12 cellular contexts compared by ENCODE assay signal in the genomic region with DNA sequence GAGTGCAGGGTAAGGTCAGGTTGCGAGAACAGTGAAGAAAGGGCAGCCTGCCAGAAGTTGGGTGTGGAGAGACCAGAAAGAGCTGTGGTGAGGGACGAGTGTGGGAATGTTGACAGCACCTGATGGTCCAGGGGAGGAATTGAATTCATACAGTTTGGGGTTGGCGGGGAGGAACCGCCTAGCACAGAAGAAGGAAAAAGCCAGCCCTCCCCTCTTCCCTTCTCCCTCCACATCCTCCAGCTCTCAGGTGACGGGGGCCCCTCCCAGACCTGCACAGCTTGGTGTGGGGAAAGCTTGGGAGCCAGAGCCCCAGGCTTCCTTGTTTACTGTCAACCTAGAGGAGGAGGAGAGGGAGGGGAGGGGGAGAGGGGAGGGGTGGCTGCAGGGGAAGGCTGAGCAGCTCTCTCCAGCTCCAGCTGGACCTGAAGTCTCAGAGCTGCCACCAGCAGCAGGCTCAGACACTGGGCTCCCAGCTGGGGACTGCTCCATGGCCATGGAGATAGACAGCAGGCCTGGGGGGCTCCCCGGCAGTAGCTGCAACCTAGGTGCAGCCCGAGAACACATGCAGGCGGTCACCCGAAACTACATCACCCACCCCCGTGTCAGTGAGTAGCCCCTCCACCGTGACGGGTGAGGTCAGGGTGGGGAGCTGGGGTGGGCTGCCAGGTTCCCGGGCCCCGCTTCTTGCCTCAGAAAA. TPM values are rescaled to one million over a fixed set of nuclear protein-coding genes. Genes with fewer than 3 reads are reported as not detected.
DNase-seq lines count a peak whose midpoint lies in the region; ATAC-seq and TF ChIP-seq lines count a peak whose summit lies in the region.
"Had no signal": no experiment of that assay in that cellular context is flagged by ENCODE, and none has a peak within 500 bp of the region (broad histone marks: within the 10 kb centered on the region; RNA-seq: fewer than 3 reads in every experiment).

Gene ATP6V1B1 (plus strand): TSS at position 433 of the 697 bp plus-strand sequence. CDS start 55 bp downstream, at position 488.

- ATAC-seq in activated CD8-positive, alpha-beta memory T cell treated with anti-CD3 and anti-CD28 coated beads, Interleukin-2, amount 10 ng/mL, durations not matched to agents 7 days and 5 days, result no peak
- no peak for ATAC-seq in HG03159 (IDR thresholded peaks at IDR 0.05; ENCODE audit: unreplicated experiment)

- CTCF ChIA-PET in activated CD8-positive, alpha-beta memory T cell treated with anti-CD3 and anti-CD28 coated beads, Interleukin-2, amount 10 ng/mL, durations not matched to agents 7 days and 5 days (lab: Charles Lee), result interaction anchor here (1.1 to 2.1 kb wide), 3 partner anchors 13 to 65 kb away, joined by 3 to 7 read pairs (median 3); no protein-coding TSS in a partner anchor

- peaks cover 22% of the 10 kb centered on the region for H3K27me3 Mint-ChIP-seq in activated CD8-positive, alpha-beta memory T cell treated with anti-CD3 and anti-CD28 coated beads, Interleukin-2, amount 10 ng/mL, durations not matched to agents 7 days and 5 days
- H3K27me3 Mint-ChIP-seq in nephron progenitor cell (ENCODE audit: low read depth, poor library complexity), result peaks cover 27% of the 10 kb centered on the region

- TF ChIP-seq CTCF in nephron progenitor cell (IDR thresholded peaks at IDR 0.05), result no peak

- H3K4me3 Mint-ChIP-seq in activated CD8-positive, alpha-beta memory T cell treated with anti-CD3 and anti-CD28 coated beads, Interleukin-2, amount 10 ng/mL, durations not matched to agents 7 days and 5 days, result no peak within 1 kb of the TSS
- peak within 1 kb of the TSS; percentile 48 for H3K4me3 Mint-ChIP-seq in nephron progenitor cell
- H3K4me3 Mint-ChIP-seq: activated naive CD8-positive, alpha-beta T cell; immature natural killer cell had no signal

- H3K4me1 Mint-ChIP-seq in activated CD8-positive, alpha-beta memory T cell treated with anti-CD3 and anti-CD28 coated beads, Interleukin-2, amount 10 ng/mL, durations not matched to agents 7 days and 5 days, result peaks cover 4% of the 10 kb centered on the region
- peaks cover 70% of the 10 kb centered on the region for H3K4me1 Mint-ChIP-seq in nephron progenitor cell
- H3K4me1 Mint-ChIP-seq: immature natural killer cell had no signal

- H3K36me3 Mint-ChIP-seq in activated CD8-positive, alpha-beta memory T cell treated with anti-CD3 and anti-CD28 coated beads, Interleukin-2, amount 10 ng/mL, durations not matched to agents 7 days and 5 days, result no peaks in the 10 kb centered on the region
- no peaks in the 10 kb centered on the region for H3K36me3 Mint-ChIP-seq in nephron progenitor cell (ENCODE audit: low read depth)
- H3K36me3 Mint-ChIP-seq: activated naive CD8-positive, alpha-beta T cell; immature natural killer cell had no signal

- DNase-seq in DMS153 (lab: John Stamatoyannopoulos, UW) (peak; percentile 63), HT-29 (ENCODE audit: low spot score) (peak; percentile 71), nephron progenitor cell (no peak), kidney tubule cell (ENCODE audit: low spot score) (no peak), 8988T (no peak)
- peak; percentile 32 for DNase-seq in activated CD8-positive, alpha-beta memory T cell treated with anti-CD3 and anti-CD28 coated beads, Interleukin-2, amount 10 ng/mL, durations not matched to agents 7 days and 5 days
- no peak for DNase-seq in activated CD4-positive, alpha-beta T cell treated with anti-CD3 and anti-CD28 coated beads for 1 hour
- DNase-seq: immature natural killer cell; stimulated activated CD4-positive, alpha-beta T cell treated with anti-CD3 and anti-CD28 coated beads, Interleukin-15, amount 100 ng/mL, for 24 hours had no signal

- H3K27ac Mint-ChIP-seq in activated CD8-positive, alpha-beta memory T cell treated with anti-CD3 and anti-CD28 coated beads, Interleukin-2, amount 10 ng/mL, durations not matched to agents 7 days and 5 days, result no peak within 1 kb of the TSS
- H3K27ac Mint-ChIP-seq in nephron progenitor cell, result no peak within 1 kb of the TSS
- H3K27ac Mint-ChIP-seq: activated naive CD8-positive, alpha-beta T cell; immature natural killer cell had no signal

- H3K9me3 Mint-ChIP-seq in activated CD8-positive, alpha-beta memory T cell treated with anti-CD3 and anti-CD28 coated beads, Interleukin-2, amount 10 ng/mL, durations not matched to agents 7 days and 5 days (ENCODE audit: low read depth), result no peaks in the 10 kb centered on the region
- no peaks in the 10 kb centered on the region for H3K9me3 Mint-ChIP-seq in nephron progenitor cell
- H3K9me3 Mint-ChIP-seq: immature natural killer cell had no signal

RNA-seq across cellular contexts. Expression of gene ATP6V1B1, which starts in this region (rescaled TPM):
- total RNA-seq in HT-29 (2014; rRNA removed; shearing (Covaris generic)), result 32.8 and 43.9 TPM in 2 replicates
- total RNA-seq in activated CD8-positive, alpha-beta memory T cell treated with anti-CD3 and anti-CD28 coated beads, Interleukin-2, amount 10 ng/mL, durations not matched to agents 7 days and 5 days, result not detected
- total RNA-seq: T-helper 1 cell treated with Interleukin-12 subunit alpha and Interleukin-12 subunit beta and Interleukin-4 antibody, amounts not matched to agents 30 ng/mL and 1 ng/mL, for 36 hours had no signal

Comparison
In these comparisons a context has a peak if more than half of its experiments do, and no peak if none do; other contexts are left out.
1. RNA of gene ATP6V1B1 (total RNA-seq): 32.8 to 43.9 TPM in HT-29; not detected in activated CD8-positive, alpha-beta memory T cell treated with anti-CD3 and anti-CD28 coated beads, Interleukin-2, amount 10 ng/mL, durations not matched to agents 7 days and 5 days; every median in the first group is over 10 times any median in the second.
2. Peak in DNase-seq in activated CD8-positive, alpha-beta memory T cell treated with anti-CD3 and anti-CD28 coated beads, Interleukin-2, amount 10 ng/mL, durations not matched to agents 7 days and 5 days; RNA of the gene not detected or under 1 TPM.
3. DNase-seq: peak in DMS153 (single experiment) and HT-29 (single experiment); none in nephron progenitor cell (single experiment), activated CD4-positive, alpha-beta T cell treated with anti-CD3 and anti-CD28 coated beads for 1 hour (single experiment), kidney tubule cell (single experiment) and 8988T (single experiment).